Comparison of ENCODE assay signal across 9 cellular contexts in the genomic region with DNA sequence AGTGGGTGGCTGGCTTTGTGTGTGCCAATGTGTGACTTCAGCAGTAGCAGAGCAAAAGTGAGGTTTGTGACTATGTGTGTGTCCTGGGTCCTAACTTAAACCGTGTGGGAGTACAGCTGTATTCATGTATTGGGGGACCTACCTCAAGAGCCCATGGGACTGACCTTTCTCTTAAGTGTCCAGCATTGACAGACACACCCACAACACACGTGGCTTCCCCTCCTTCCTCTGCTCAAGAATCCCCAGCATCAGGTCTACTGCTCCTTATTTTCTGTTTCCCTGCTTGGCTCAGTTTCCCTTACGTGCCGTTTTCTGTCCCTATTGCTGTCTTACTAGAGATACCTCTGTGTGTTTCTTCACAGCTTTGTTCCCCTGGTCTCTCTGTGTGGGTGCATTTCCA. TPM values are rescaled to one million over a fixed set of nuclear protein-coding genes. Genes with fewer than 3 reads are reported as not detected.
DNase-seq lines count a peak whose midpoint lies in the region; ATAC-seq and TF ChIP-seq lines count a peak whose summit lies in the region.
"Had no signal": no experiment of that assay in that cellular context is flagged by ENCODE, and none has a peak within 500 bp of the region (broad histone marks: within the 10 kb centered on the region; RNA-seq: fewer than 3 reads in every experiment).

No MANE protein-coding gene starts in this region.

- TF ChIP-seq CTCF in SK-N-SH (IDR thresholded peaks at IDR 0.05): no peak
- TF ChIP-seq CTCF in astrocyte of the cerebellum (IDR thresholded peaks at IDR 0.05; ENCODE audit: low read depth, low read length, missing control alignments): no peak
- TF ChIP-seq CTCF in left lung (IDR thresholded peaks at IDR 0.05): no peak
- TF ChIP-seq CTCF in suprapubic skin (IDR thresholded peaks at IDR 0.05): no peak

- H2AFZ ChIP-seq in SK-N-SH (ENCODE audit: low read depth): no peak overlapping the region

- CTCF ChIA-PET in SK-N-SH (lab: Yijun Ruan, JAX): interaction anchor here (0.9 to 14.1 kb wide), 4 partner anchors 12 to 61 kb away, joined by 3 to 152 read pairs (median 12); partner anchors contain the start of gene SIGMAR1

- POLR2A ChIA-PET in SK-N-SH (lab: Yijun Ruan, JAX): interaction anchor here (1.2 kb wide), 1 partner anchor 13 kb away, joined by 3 read pairs; no protein-coding TSS in a partner anchor

- peak overlapping the region; percentile 76 for H3K4me2 ChIP-seq in SK-N-SH

- H3K36me3 ChIP-seq in SK-N-SH (replicated peaks in 1 of 2; ENCODE audit: control insufficient read depth in 1 of 2, insufficient read depth in 2 of 2, low read length in 1 of 2) (peaks cover 13 to 19% of the 10 kb centered on the region in 2 experiments), left lung (peaks cover 0 to 22% of the 10 kb centered on the region in 2 donors), suprapubic skin (peaks cover 22% of the 10 kb centered on the region)

- 74% methylated on average over 4 of the region's 4 CpGs for WGBS in SK-N-SH (ENCODE audit: low lambda C conversion rate)
- 20% methylated on average over 3 of the region's 4 CpGs for WGBS in suprapubic skin

- H3K27me3 ChIP-seq in SK-N-SH (ENCODE audit: insufficient read depth) (no peaks in the 10 kb centered on the region), left lung (no peaks in the 10 kb centered on the region), suprapubic skin (no peaks in the 10 kb centered on the region)

- H3K27ac ChIP-seq in SK-N-SH (ENCODE audit: low read depth in 2 of 2, low read length in 1 of 2) (peak overlapping the region; percentile 67 to 96), left lung (peak overlapping the region; percentile 61 to 64), suprapubic skin (peak overlapping the region; percentile 71)

- no peak for TF ChIP-seq POLR2A in suprapubic skin (IDR thresholded peaks at IDR 0.05)

- intact Hi-C loops in left lung (cut with DNase I): no loop called here

- no peak for DNase-seq in SK-N-SH
- DNase-seq in astrocyte of the cerebellum (ENCODE audit: low read depth): no peak
- DNase-seq in left lung: no peak
- no peak for DNase-seq in suprapubic skin (ENCODE audit: low spot score in 2 of 2)
- no peak for DNase-seq in stimulated activated CD4-positive, alpha-beta T cell treated with anti-CD3 and anti-CD28 coated beads, Interleukin-4, amount 100 ng/mL, for 1 hour
- no peak for DNase-seq in NK-92 (lab: John Stamatoyannopoulos, UW; ENCODE audit: unreplicated experiment)

- no peak overlapping the region for H3K9ac ChIP-seq in SK-N-SH

- no peak overlapping the region for H3K4me3 ChIP-seq in SK-N-SH (ENCODE audit: low read depth in 2 of 2, low read length in 1 of 2)
- peak overlapping the region; percentile 35 for H3K4me3 ChIP-seq in astrocyte of the cerebellum (ENCODE audit: low read depth, low read length)
- peak overlapping the region; percentile 15 to 33 for H3K4me3 ChIP-seq in left lung
- H3K4me3 ChIP-seq in suprapubic skin: peak overlapping the region; percentile 36

- no peaks in the 10 kb centered on the region for H3K9me2 ChIP-seq in SK-N-SH

- H3K4me1 ChIP-seq in SK-N-SH (ENCODE audit: control insufficient read depth in 1 of 2, insufficient read depth in 2 of 2, low read depth in 1 of 2, low read length in 1 of 2) (peaks cover 22 to 82% of the 10 kb centered on the region in 2 experiments), left lung (peaks cover 24 to 43% of the 10 kb centered on the region in 2 donors), suprapubic skin (peaks cover 81% of the 10 kb centered on the region)

- H4K20me1 ChIP-seq in SK-N-SH (ENCODE audit: insufficient read depth): no peaks in the 10 kb centered on the region

- TF ChIP-seq RAD21 in SK-N-SH (IDR thresholded peaks at IDR 0.05; ENCODE audit: low read length): no peak

- TF ChIP-seq EP300 in SK-N-SH (IDR thresholded peaks at IDR 0.05; ENCODE audit: borderline replicate concordance in 1 of 2, low read depth in 1 of 2, low read length in 1 of 2) (no peak), suprapubic skin (IDR thresholded peaks at IDR 0.05) (no peak)

- peaks cover 3% of the 10 kb centered on the region for H3F3A ChIP-seq in SK-N-SH (replicated peaks; ENCODE audit: insufficient read depth)

- peaks cover 6% of the 10 kb centered on the region; the same call in 1 of the 2 replicates for H3K79me2 ChIP-seq in SK-N-SH (ENCODE audit: insufficient read depth)

- in situ Hi-C loops in astrocyte of the cerebellum (cut with HindIII; ENCODE audit: low sequenced_read_pairs): no loop called here

- ATAC-seq in SK-N-SH treated with all-trans-retinoic acid at 6 μM for 48 hours (no peak), left lung (no peak), HG03565 (IDR thresholded peaks at IDR 0.05; ENCODE audit: unreplicated experiment) (no peak)

- H3K9me3 ChIP-seq in SK-N-SH: no peaks in the 10 kb centered on the region
- no peaks in the 10 kb centered on the region for H3K9me3 ChIP-seq in left lung
- no peaks in the 10 kb centered on the region for H3K9me3 ChIP-seq in suprapubic skin

TF ChIP-seq in SK-N-SH, 30 proteins besides CTCF, POLR2A, EP300 and RAD21 (continues in another document):
- TF ChIP-seq MAX (IDR thresholded peaks at IDR 0.05; ENCODE audit: low read depth) (no peak), NRF1 (IDR thresholded peaks at IDR 0.05; ENCODE audit: low read depth, low read length) (no peak), YY1 (IDR thresholded peaks at IDR 0.05; ENCODE audit: low read depth) (no peak), GATA2 (CRISPR knock-in tag; IDR thresholded peaks at IDR 0.05) (no peak), TCF12 (IDR thresholded peaks at IDR 0.05) (no peak)
- TF ChIP-seq, protein P1, sequence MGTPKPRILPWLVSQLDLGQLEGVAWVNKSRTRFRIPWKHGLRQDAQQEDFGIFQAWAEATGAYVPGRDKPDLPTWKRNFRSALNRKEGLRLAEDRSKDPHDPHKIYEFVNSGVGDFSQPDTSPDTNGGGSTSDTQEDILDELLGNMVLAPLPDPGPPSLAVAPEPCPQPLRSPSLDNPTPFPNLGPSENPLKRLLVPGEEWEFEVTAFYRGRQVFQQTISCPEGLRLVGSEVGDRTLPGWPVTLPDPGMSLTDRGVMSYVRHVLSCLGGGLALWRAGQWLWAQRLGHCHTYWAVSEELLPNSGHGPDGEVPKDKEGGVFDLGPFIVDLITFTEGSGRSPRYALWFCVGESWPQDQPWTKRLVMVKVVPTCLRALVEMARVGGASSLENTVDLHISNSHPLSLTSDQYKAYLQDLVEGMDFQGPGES (IDR thresholded peaks at IDR 0.05; ENCODE audit: low read depth, low read length): no peak

TF ChIP-seq in SK-N-SH treated with all-trans-retinoic acid at 6 μM for 48 hours, 23 proteins besides CTCF, POLR2A, EP300 and RAD21 (continues in another document):
- TF ChIP-seq, protein P2, sequence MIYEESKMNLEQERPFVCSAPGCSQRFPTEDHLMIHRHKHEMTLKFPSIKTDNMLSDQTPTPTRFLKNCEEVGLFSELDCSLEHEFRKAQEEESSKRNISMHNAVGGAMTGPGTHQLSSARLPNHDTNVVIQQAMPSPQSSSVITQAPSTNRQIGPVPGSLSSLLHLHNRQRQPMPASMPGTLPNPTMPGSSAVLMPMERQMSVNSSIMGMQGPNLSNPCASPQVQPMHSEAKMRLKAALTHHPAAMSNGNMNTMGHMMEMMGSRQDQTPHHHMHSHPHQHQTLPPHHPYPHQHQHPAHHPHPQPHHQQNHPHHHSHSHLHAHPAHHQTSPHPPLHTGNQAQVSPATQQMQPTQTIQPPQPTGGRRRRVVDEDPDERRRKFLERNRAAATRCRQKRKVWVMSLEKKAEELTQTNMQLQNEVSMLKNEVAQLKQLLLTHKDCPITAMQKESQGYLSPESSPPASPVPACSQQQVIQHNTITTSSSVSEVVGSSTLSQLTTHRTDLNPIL (CRISPR knock-in tag; IDR thresholded peaks at IDR 0.05; ENCODE audit: low read depth): no peak
- TF ChIP-seq TOX (CRISPR knock-in tag; IDR thresholded peaks at IDR 0.05; ENCODE audit: borderline replicate concordance) (no peak), PPARA (CRISPR knock-in tag; IDR thresholded peaks at IDR 0.05; ENCODE audit: borderline replicate concordance) (no peak), SNAI2 (CRISPR knock-in tag; IDR thresholded peaks at IDR 0.05) (no peak), ISL1 (CRISPR knock-in tag; IDR thresholded peaks at IDR 0.05) (no peak), BACH2 (CRISPR knock-in tag; IDR thresholded peaks at IDR 0.05; ENCODE audit: borderline replicate concordance) (no peak), ZFP3 (CRISPR knock-in tag; IDR thresholded peaks at IDR 0.05) (no peak)

RNA-seq across cellular contexts. Expression of gene IL11RA, which starts 0.6 kb away (rescaled TPM):
- 16.5 and 20.8 TPM in 2 replicates for polyA plus RNA-seq in SK-N-SH (2012; rRNA removed)
- polyA plus RNA-seq in SK-N-SH (2012; cell fraction: cytosol; rRNA removed): 4.0 and 5.5 TPM in 2 replicates
- polyA plus RNA-seq in SK-N-SH (2012; cell fraction: nucleus; rRNA removed): 175 and 189 TPM in 2 replicates
- total RNA-seq in left lung (10 to 100 TPM; 13.8 to 17.6 TPM), suprapubic skin (100 to 1,000 TPM in 1 of 4 donors, 10 to 100 TPM in 3; 23.4 to 114 (median 39.3) TPM)

RNA-seq across cellular contexts. Expression of gene GALT, which starts 6.1 kb away (rescaled TPM):
- polyA plus RNA-seq in SK-N-SH (2012; rRNA removed): 45.9 and 49.1 TPM in 2 replicates
- 9.8 and 13.0 TPM in 2 replicates for polyA plus RNA-seq in SK-N-SH (2012; cell fraction: cytosol; rRNA removed)
- polyA plus RNA-seq in SK-N-SH (2012; cell fraction: nucleus; rRNA removed): 303 and 342 TPM in 2 replicates
- 10 to 100 TPM; 42.8 to 44.0 TPM for total RNA-seq in left lung
- total RNA-seq in suprapubic skin: 100 to 1,000 TPM in 1 of 4 donors, 10 to 100 TPM in 3; 47.6 to 182 (median 77.6) TPM

RNA-seq across cellular contexts. Expression of gene CCL27, which starts 9.8 kb away (rescaled TPM):
- polyA plus RNA-seq in SK-N-SH (2012; rRNA removed): 0.10 TPM in 1 of 2 replicates, not detected in the other
- 0.09 and 0.16 TPM in 2 replicates for polyA plus RNA-seq in SK-N-SH (2012; cell fraction: cytosol; rRNA removed)
- 0.42 and 0.63 TPM in 2 replicates for polyA plus RNA-seq in SK-N-SH (2012; cell fraction: nucleus; rRNA removed)
- under 1 TPM in 1 of 2 donors, not detected in 1; 0.67 TPM for total RNA-seq in left lung
- total RNA-seq in suprapubic skin: 100 to 1,000 TPM; 169 to 357 (median 233) TPM

RNA-seq across cellular contexts. Expression of gene SIGMAR1, which starts 15.0 kb away (rescaled TPM):
- polyA plus RNA-seq in SK-N-SH (2012; rRNA removed): 73.7 and 79.0 TPM in 2 replicates
- polyA plus RNA-seq in SK-N-SH (2012; cell fraction: cytosol; rRNA removed): 50.9 and 78.9 TPM in 2 replicates
- 37.3 and 41.3 TPM in 2 replicates for polyA plus RNA-seq in SK-N-SH (2012; cell fraction: nucleus; rRNA removed)
- total RNA-seq in left lung (10 to 100 TPM; 50.5 to 72.1 TPM), suprapubic skin (100 to 1,000 TPM in 3 of 4 donors, 10 to 100 TPM in 1; 78.5 to 111 (median 109) TPM)

RNA-seq across cellular contexts. Expression of gene ARID3C, which starts 23.7 kb away (rescaled TPM):
- 0.08 and 0.11 TPM in 2 replicates for polyA plus RNA-seq in SK-N-SH (2012; rRNA removed)
- 0.09 and 0.13 TPM in 2 replicates for polyA plus RNA-seq in SK-N-SH (2012; cell fraction: cytosol; rRNA removed)
- polyA plus RNA-seq in SK-N-SH (2012; cell fraction: nucleus; rRNA removed): 0.29 and 0.38 TPM in 2 replicates
- total RNA-seq in left lung: not detected
- total RNA-seq in suprapubic skin: 1 to 10 TPM in 1 of 4 donors, under 1 TPM in 3; 0.34 to 2.0 (median 0.50) TPM
- total RNA-seq: A172 had no signal

Comparison
In these comparisons a context has a peak if more than half of its experiments do, and no peak if none do; other contexts are left out.
1. H3K4me3 ChIP-seq: peak in astrocyte of the cerebellum (single experiment), left lung (2 of 2) and suprapubic skin (single experiment); none in SK-N-SH (0 of 2).
2. RNA of gene CCL27, which starts 9.8 kb away (total RNA-seq): 169 to 357 TPM in suprapubic skin; 0.67 TPM in left lung; every median in the first group is over 100 times any median in the second.
3. Peak in every context shown above with its lines, with median percentiles within 50 percentile points of each other: H3K27ac ChIP-seq.